In genomic region chr14:103453791-103454190, GRCh38 we compare ENCODE assay signal across 14 cellular contexts.
DNase-seq lines count a peak whose midpoint lies in the region; ATAC-seq and TF ChIP-seq lines count a peak whose summit lies in the region.
"Had no signal": no experiment of that assay in that cellular context is flagged by ENCODE, and none has a peak within 500 bp of the region (broad histone marks: within the 10 kb centered on the region; RNA-seq: fewer than 3 reads in every experiment).

No MANE protein-coding gene starts in this region.

- H3K9me3 Mint-ChIP-seq in CD4-positive, alpha-beta T cell = no peaks in the 10 kb centered on the region
- H3K9me3 Mint-ChIP-seq: CD14-positive monocyte; CD8-positive, alpha-beta memory T cell had no signal

- H3K36me3 Mint-ChIP-seq in CD4-positive, alpha-beta T cell (ENCODE audit: low read depth) = peaks cover 70% of the 10 kb centered on the region

- no peaks in the 10 kb centered on the region for H3K27me3 ChIP-seq in CD4-positive, alpha-beta T cell (ENCODE audit: control insufficient read depth, insufficient read depth, low read length)
- no peaks in the 10 kb centered on the region for H3K27me3 ChIP-seq in parathyroid adenoma (ENCODE audit: control insufficient read depth, insufficient read depth, low read length)

- H3K27ac Mint-ChIP-seq in CD4-positive, alpha-beta T cell = peak overlapping the region; percentile 57
- H3K27ac Mint-ChIP-seq: CD14-positive monocyte had no signal

- H3K27ac ChIP-seq in CD4-positive, alpha-beta T cell (ENCODE audit: low read depth, low read length) = no peak overlapping the region
- H3K27ac ChIP-seq in parathyroid adenoma = peak overlapping the region; percentile 84
- H3K27ac ChIP-seq: A549, GM23248 had no signal

- no peak overlapping the region for H3K9ac ChIP-seq in parathyroid adenoma
- H3K9ac ChIP-seq: GM23248 had no signal

- H3K36me3 ChIP-seq in parathyroid adenoma (ENCODE audit: control insufficient read depth, insufficient read depth, low read length) = no peaks in the 10 kb centered on the region

- peaks cover 41% of the 10 kb centered on the region for H3K4me1 Mint-ChIP-seq in CD4-positive, alpha-beta T cell (ENCODE audit: low read depth)
- H3K4me1 Mint-ChIP-seq: CD14-positive monocyte had no signal

- H3K27me3 Mint-ChIP-seq in CD4-positive, alpha-beta T cell = no peaks in the 10 kb centered on the region
- H3K27me3 Mint-ChIP-seq: CD8-positive, alpha-beta memory T cell had no signal

- ATAC-seq in CD4-positive, alpha-beta T cell (ENCODE audit: poor library complexity) = no peak
- no peak for ATAC-seq in HG02970 (IDR thresholded peaks at IDR 0.05; ENCODE audit: low FRiP score, unreplicated experiment)
- no peak for ATAC-seq in HG02884 (IDR thresholded peaks at IDR 0.05; ENCODE audit: unreplicated experiment)
- ATAC-seq: A549, HepG2 had no signal

- TF ChIP-seq CTCF in CD4-positive, alpha-beta T cell (IDR thresholded peaks at IDR 0.05) = no peak
- TF ChIP-seq CTCF in choroid plexus epithelial cell (conservative IDR thresholded peaks at IDR 0.05; ENCODE audit: low read depth, low read length) (no peak), parathyroid adenoma (IDR thresholded peaks at IDR 0.05) (no peak)

- H3K4me2 ChIP-seq in parathyroid adenoma (ENCODE audit: low read length) = peak overlapping the region; percentile 39
- H3K4me2 ChIP-seq: A549 had no signal

- DNase-seq in CD4-positive, alpha-beta T cell = no peak
- DNase-seq in D341Med (ENCODE audit: low spot score) = peak; percentile 46
- peak; percentile 21 for DNase-seq in choroid plexus epithelial cell (ENCODE audit: low read depth)
- DNase-seq in foreskin melanocyte = no peak
- DNase-seq: Caco-2; CD8-positive, alpha-beta memory T cell; DMS53; GM23248 had no signal

- H3K79me2 ChIP-seq in parathyroid adenoma = peaks cover 26% of the 10 kb centered on the region

- H3K4me3 ChIP-seq in choroid plexus epithelial cell (ENCODE audit: low read depth, low read length) = no peak overlapping the region
- no peak overlapping the region for H3K4me3 ChIP-seq in parathyroid adenoma (ENCODE audit: low read depth, low read length)
- H3K4me3 ChIP-seq: A549, GM23248 had no signal

- H3K9me3 ChIP-seq in CD4-positive, alpha-beta T cell (ENCODE audit: control insufficient read depth, low read length) = no peaks in the 10 kb centered on the region
- no peaks in the 10 kb centered on the region for H3K9me3 ChIP-seq in parathyroid adenoma (ENCODE audit: control insufficient read depth, low read length)
- H3K9me3 ChIP-seq: A549, Caco-2 had no signal

- H3K4me3 Mint-ChIP-seq in CD4-positive, alpha-beta T cell = no peak overlapping the region
- H3K4me3 Mint-ChIP-seq: CD14-positive monocyte; CD8-positive, alpha-beta memory T cell had no signal

- H2AFZ ChIP-seq in parathyroid adenoma = peak overlapping the region; percentile 40
- H2AFZ ChIP-seq: GM23248 had no signal

- intact Hi-C loops in CD4-positive, alpha-beta T cell (cut with DNase I, micrococcal nuclease) = loop anchor here in 1 of 2 experiments (10.0 kb wide), 1 partner anchor 49 kb away; no protein-coding TSS in a partner anchor

- POLR2A ChIA-PET in CD4-positive, alpha-beta T cell (lab: Charles Lee) = no interaction called here

- CTCF ChIA-PET in CD4-positive, alpha-beta T cell (lab: Charles Lee) = no interaction called here

- H3K4me1 ChIP-seq in parathyroid adenoma = peaks cover 11% of the 10 kb centered on the region
- H3K4me1 ChIP-seq: Caco-2 had no signal

Comparison
In these comparisons a context has a peak if more than half of its experiments do, and no peak if none do; other contexts are left out.
1. DNase-seq: peak in D341Med (single experiment) and choroid plexus epithelial cell (single experiment); none in CD4-positive, alpha-beta T cell (0 of 10) and foreskin melanocyte (single experiment).